17 cellular contexts compared by ENCODE assay signal in genomic region chr1:26915204-26915842, GRCh38. TPM values are rescaled to one million over a fixed set of nuclear protein-coding genes. Genes with fewer than 3 reads are reported as not detected.
DNase-seq lines count a peak whose midpoint lies in the region; ATAC-seq, FAIRE-seq and TF ChIP-seq lines count a peak whose summit lies in the region.
"Had no signal": no experiment of that assay in that cellular context is flagged by ENCODE, and none has a peak within 500 bp of the region (broad histone marks: within the 10 kb centered on the region; RNA-seq: fewer than 3 reads in every experiment).

No MANE protein-coding gene starts in this region.

- TF ChIP-seq CTCF in foreskin fibroblast (IDR thresholded peaks at IDR 0.05; ENCODE audit: low read depth, low read length): no peak
- no peak for TF ChIP-seq CTCF in pancreas (IDR thresholded peaks at IDR 0.05)

- no peak for FAIRE-seq in pancreas (lab: Jason Lieb, UNC)
- FAIRE-seq: H54, islet of Langerhans had no signal

- H3K27me3 Mint-ChIP-seq in activated CD8-positive, alpha-beta T cell treated with anti-CD3 and anti-CD28 coated beads, Interleukin-2, amount 10 ng/mL, durations not matched to agents 7 days and 5 days (ENCODE audit: low read depth): peaks cover 3% of the 10 kb centered on the region

- H3K4me1 Mint-ChIP-seq in activated CD8-positive, alpha-beta T cell treated with anti-CD3 and anti-CD28 coated beads, Interleukin-2, amount 10 ng/mL, durations not matched to agents 7 days and 5 days (ENCODE audit: low read depth): peaks cover 1% of the 10 kb centered on the region

- H3K27ac ChIP-seq in pancreas: peak overlapping the region; percentile 79 to 97 (median 92)
- H3K27ac ChIP-seq: foreskin keratinocyte had no signal

- no peaks in the 10 kb centered on the region for H3K9me3 Mint-ChIP-seq in activated CD8-positive, alpha-beta T cell treated with anti-CD3 and anti-CD28 coated beads, Interleukin-2, amount 10 ng/mL, durations not matched to agents 7 days and 5 days (ENCODE audit: insufficient read depth)
- H3K9me3 Mint-ChIP-seq: activated CD4-positive, alpha-beta T cell treated with anti-CD3 and anti-CD28 coated beads, Interleukin-2, amount 10 ng/mL, durations not matched to agents 24 days and 14 days; naive thymus-derived CD4-positive, alpha-beta T cell had no signal

- no peaks in the 10 kb centered on the region for H3K36me3 ChIP-seq in pancreas

- no peaks in the 10 kb centered on the region for H3K36me3 Mint-ChIP-seq in activated CD8-positive, alpha-beta T cell treated with anti-CD3 and anti-CD28 coated beads, Interleukin-2, amount 10 ng/mL, durations not matched to agents 7 days and 5 days (ENCODE audit: low read depth)
- H3K36me3 Mint-ChIP-seq: naive thymus-derived CD4-positive, alpha-beta T cell had no signal

- intact Hi-C loops in pancreas (cut with DNase I): no loop called here

- no peak overlapping the region for H3K4me3 ChIP-seq in foreskin fibroblast (ENCODE audit: low read depth in 1 of 2, low read length in 2 of 2)
- no peak overlapping the region for H3K4me3 ChIP-seq in pancreas
- H3K4me3 ChIP-seq: dorsolateral prefrontal cortex had no signal

- ATAC-seq in pancreas: peak; percentile 8 to 42 (median 34)
- ATAC-seq in activated CD8-positive, alpha-beta T cell treated with anti-CD3 and anti-CD28 coated beads, Interleukin-2, amount 10 ng/mL, durations not matched to agents 7 days and 5 days: no peak
- ATAC-seq in HG02642 (IDR thresholded peaks at IDR 0.05; ENCODE audit: poor library complexity, unreplicated experiment): no peak
- ATAC-seq: foreskin keratinocyte; naive thymus-derived CD4-positive, alpha-beta T cell; T-helper 17 cell had no signal

- no peaks in the 10 kb centered on the region for H3K27me3 ChIP-seq in pancreas
- H3K27me3 ChIP-seq: dorsolateral prefrontal cortex, foreskin keratinocyte had no signal

- WGBS in pancreas, 2 donors: 12 to 19% methylated on average over 5 of the region's 5 CpGs

- CTCF ChIA-PET in activated CD8-positive, alpha-beta T cell treated with anti-CD3 and anti-CD28 coated beads, Interleukin-2, amount 10 ng/mL, durations not matched to agents 7 days and 5 days (lab: Charles Lee): interaction anchor here (1.0 to 1.1 kb wide), 2 partner anchors 9 to 15 kb away, joined by 3 read pairs; partner anchors contain the start of gene GPATCH3

- no peak overlapping the region for H3K4me3 Mint-ChIP-seq in activated CD8-positive, alpha-beta T cell treated with anti-CD3 and anti-CD28 coated beads, Interleukin-2, amount 10 ng/mL, durations not matched to agents 7 days and 5 days
- H3K4me3 Mint-ChIP-seq: activated CD4-positive, alpha-beta T cell treated with anti-CD3 and anti-CD28 coated beads, Interleukin-2, amount 10 ng/mL, durations not matched to agents 24 days and 14 days; naive thymus-derived CD4-positive, alpha-beta T cell; T-helper 17 cell had no signal

- no peak overlapping the region for H3K27ac Mint-ChIP-seq in activated CD8-positive, alpha-beta T cell treated with anti-CD3 and anti-CD28 coated beads, Interleukin-2, amount 10 ng/mL, durations not matched to agents 7 days and 5 days
- H3K27ac Mint-ChIP-seq: activated CD4-positive, alpha-beta T cell treated with anti-CD3 and anti-CD28 coated beads, Interleukin-2, amount 10 ng/mL, durations not matched to agents 24 days and 14 days; naive thymus-derived CD4-positive, alpha-beta T cell; T-helper 17 cell had no signal

- POLR2A ChIA-PET in activated CD8-positive, alpha-beta T cell treated with anti-CD3 and anti-CD28 coated beads, Interleukin-2, amount 10 ng/mL, durations not matched to agents 7 days and 5 days (lab: Charles Lee): interaction anchor here (0.6 kb wide), 1 partner anchor 12 kb away, joined by 4 read pairs; no protein-coding TSS in a partner anchor

- DNase-seq in NCI-H2029 treated with DMSO at 0.1 percent for 48 hours (lab: John Stamatoyannopoulos, UW) (peak; percentile 85), foreskin fibroblast (peak; percentile 32 to 42), pancreas (peak; percentile 71 to 90 (median 86)), EL (no peak)
- DNase-seq in activated CD8-positive, alpha-beta T cell treated with anti-CD3 and anti-CD28 coated beads, Interleukin-2, amount 10 ng/mL, durations not matched to agents 7 days and 5 days: no peak
- DNase-seq: activated CD4-positive, alpha-beta T cell treated with anti-CD3 and anti-CD28 coated beads, Interleukin-2, amount 10 ng/mL, durations not matched to agents 24 days and 14 days; aorta; foreskin keratinocyte; MM.1S; naive thymus-derived CD4-positive, alpha-beta T cell; NCI-H345; T-helper 17 cell had no signal

- H3K9me3 ChIP-seq in pancreas: no peaks in the 10 kb centered on the region

- peaks cover 17 to 34% (median 20%) of the 10 kb centered on the region in 3 donors for H3K4me1 ChIP-seq in pancreas
- H3K4me1 ChIP-seq: foreskin keratinocyte had no signal

RNA-seq across cellular contexts. Expression of gene NR0B2, which starts 1.5 kb away (rescaled TPM):
- total RNA-seq in pancreas: 10 to 100 TPM in 4 of 6 donors, 1 to 10 TPM in 2; 7.5 to 29.4 (median 11.4) TPM
- 10 to 100 TPM; 20.9 to 37.5 TPM for polyA plus RNA-seq in pancreas
- total RNA-seq in activated CD8-positive, alpha-beta T cell treated with anti-CD3 and anti-CD28 coated beads, Interleukin-2, amount 10 ng/mL, durations not matched to agents 7 days and 5 days: not detected
- total RNA-seq: activated CD4-positive, alpha-beta T cell treated with anti-CD3 and anti-CD28 coated beads, Interleukin-2, amount 10 ng/mL, durations not matched to agents 24 days and 14 days; aorta; foreskin keratinocyte; naive thymus-derived CD4-positive, alpha-beta T cell; T-helper 17 cell had no signal
- polyA plus RNA-seq: BJ; foreskin keratinocyte; naive thymus-derived CD4-positive, alpha-beta T cell had no signal

RNA-seq across cellular contexts. Expression of gene NUDC, which starts 6.2 kb away (rescaled TPM):
- total RNA-seq in pancreas: 10 to 100 TPM; 25.6 to 42.5 (median 31.5) TPM
- 10 to 100 TPM; 42.8 to 54.1 TPM for polyA plus RNA-seq in pancreas
- 10 to 100 TPM; 85.1 to 91.2 TPM for total RNA-seq in activated CD8-positive, alpha-beta T cell treated with anti-CD3 and anti-CD28 coated beads, Interleukin-2, amount 10 ng/mL, durations not matched to agents 7 days and 5 days

RNA-seq across cellular contexts. Expression of gene GPATCH3, which starts 15.1 kb away (rescaled TPM):
- 1 to 10 TPM; 3.9 to 8.0 (median 6.1) TPM for total RNA-seq in pancreas
- polyA plus RNA-seq in pancreas: 10 to 100 TPM; 13.9 to 18.1 TPM
- total RNA-seq in activated CD8-positive, alpha-beta T cell treated with anti-CD3 and anti-CD28 coated beads, Interleukin-2, amount 10 ng/mL, durations not matched to agents 7 days and 5 days: 10 to 100 TPM; 14.9 to 16.4 TPM

RNA-seq across cellular contexts. Expression of gene GPN2, which starts 25.2 kb away (rescaled TPM):
- total RNA-seq in pancreas: 10 to 100 TPM in 5 of 6 donors, 1 to 10 TPM in 1; 9.4 to 14.1 (median 11.3) TPM
- 10 to 100 TPM; 11.8 to 14.2 TPM for polyA plus RNA-seq in pancreas
- total RNA-seq in activated CD8-positive, alpha-beta T cell treated with anti-CD3 and anti-CD28 coated beads, Interleukin-2, amount 10 ng/mL, durations not matched to agents 7 days and 5 days: 10 to 100 TPM; 28.9 to 32.8 TPM

RNA-seq across cellular contexts. Expression of gene KDF1, which starts 44.9 kb away (rescaled TPM):
- total RNA-seq in pancreas: 10 to 100 TPM in 2 of 6 donors, 1 to 10 TPM in 4; 7.2 to 11.7 (median 8.9) TPM
- polyA plus RNA-seq in pancreas: 10 to 100 TPM in 1 of 2 donors, 1 to 10 TPM in 1; 8.8 to 13.7 TPM
- total RNA-seq in activated CD8-positive, alpha-beta T cell treated with anti-CD3 and anti-CD28 coated beads, Interleukin-2, amount 10 ng/mL, durations not matched to agents 7 days and 5 days: not detected
- total RNA-seq: activated CD4-positive, alpha-beta T cell treated with anti-CD3 and anti-CD28 coated beads, Interleukin-2, amount 10 ng/mL, durations not matched to agents 24 days and 14 days; aorta had no signal

Comparison
In these comparisons a context has a peak if more than half of its experiments do, and no peak if none do; other contexts are left out.
1. DNase-seq: peak in NCI-H2029 treated with DMSO at 0.1 percent for 48 hours (single experiment), foreskin fibroblast (2 of 2) and pancreas (6 of 6); none in activated CD8-positive, alpha-beta T cell treated with anti-CD3 and anti-CD28 coated beads, Interleukin-2, amount 10 ng/mL, durations not matched to agents 7 days and 5 days (single experiment) and EL (single experiment).
2. ATAC-seq: peak in pancreas (4 of 4); none in activated CD8-positive, alpha-beta T cell treated with anti-CD3 and anti-CD28 coated beads, Interleukin-2, amount 10 ng/mL, durations not matched to agents 7 days and 5 days (single experiment) and HG02642 (single experiment).
3. RNA of gene NR0B2, which starts 1.5 kb away (total RNA-seq): 7.5 to 29.4 TPM in pancreas; not detected in activated CD8-positive, alpha-beta T cell treated with anti-CD3 and anti-CD28 coated beads, Interleukin-2, amount 10 ng/mL, durations not matched to agents 7 days and 5 days; every median in the first group is over 4 times any median in the second.